In the genomic region with DNA sequence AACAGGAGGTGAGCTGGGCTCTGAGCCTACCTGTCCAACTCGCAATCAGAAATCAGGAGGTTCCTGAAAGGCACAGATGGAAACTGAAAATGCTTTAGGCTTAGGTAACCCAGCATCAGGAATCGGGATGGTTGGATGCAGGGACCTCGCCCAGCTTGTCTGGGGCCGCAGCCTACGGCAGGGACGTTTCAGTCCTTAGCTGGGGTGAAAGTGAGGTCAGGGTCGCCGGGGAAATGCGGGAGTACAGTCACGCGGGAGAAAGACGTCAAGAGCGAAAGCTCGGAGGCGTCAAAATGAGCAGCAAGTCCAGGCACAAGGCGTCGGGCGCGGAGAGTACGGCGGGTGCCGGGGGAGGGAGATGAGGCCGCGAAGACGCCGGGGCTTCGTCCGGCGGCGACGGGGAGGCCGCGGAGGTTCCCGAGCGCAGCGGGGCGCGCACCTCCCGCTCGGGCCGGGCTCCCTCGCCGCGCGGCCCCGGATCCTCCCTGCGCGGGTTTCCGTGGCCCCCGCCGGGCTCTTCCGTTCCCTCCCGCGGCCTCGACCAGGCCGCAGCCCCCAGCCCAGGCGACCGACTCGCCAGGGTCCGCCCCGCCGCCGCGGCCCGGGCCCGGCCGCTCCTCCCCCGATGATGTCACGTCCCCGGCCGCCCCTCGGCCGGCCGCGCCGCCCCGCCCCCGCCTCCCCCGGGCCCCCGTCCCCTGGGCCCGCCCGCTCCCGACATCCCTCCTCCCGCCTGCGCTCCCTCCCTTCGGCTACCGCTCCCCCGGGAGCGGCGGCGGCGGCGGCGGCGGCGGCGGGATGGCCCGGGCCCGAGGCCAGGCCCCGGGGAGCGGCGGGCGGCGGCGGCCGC, we compare ENCODE assay signal across 8 cellular contexts. TPM values are rescaled to one million over a fixed set of nuclear protein-coding genes. Genes with fewer than 3 reads are reported as not detected.
DNase-seq lines count a peak whose midpoint lies in the region; ATAC-seq, FAIRE-seq and TF ChIP-seq lines count a peak whose summit lies in the region.

A gene with protein sequence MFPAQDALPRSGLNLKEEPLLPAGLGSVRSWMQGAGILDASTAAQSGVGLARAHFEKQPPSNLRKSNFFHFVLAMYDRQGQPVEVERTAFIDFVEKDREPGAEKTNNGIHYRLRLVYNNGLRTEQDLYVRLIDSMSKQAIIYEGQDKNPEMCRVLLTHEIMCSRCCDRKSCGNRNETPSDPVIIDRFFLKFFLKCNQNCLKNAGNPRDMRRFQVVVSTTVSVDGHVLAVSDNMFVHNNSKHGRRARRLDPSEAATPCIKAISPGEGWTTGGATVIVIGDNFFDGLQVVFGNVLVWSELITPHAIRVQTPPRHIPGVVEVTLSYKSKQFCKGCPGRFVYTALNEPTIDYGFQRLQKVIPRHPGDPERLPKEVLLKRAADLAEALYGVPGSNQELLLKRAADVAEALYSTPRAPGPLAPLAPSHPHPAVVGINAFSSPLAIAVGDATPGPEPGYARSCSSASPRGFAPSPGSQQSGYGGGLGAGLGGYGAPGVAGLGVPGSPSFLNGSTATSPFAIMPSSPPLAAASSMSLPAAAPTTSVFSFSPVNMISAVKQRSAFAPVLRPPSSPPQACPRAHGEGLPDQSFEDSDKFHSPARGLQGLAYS (plus strand): TSS at position 745 of the 850 bp plus-strand sequence. CDS start 866 bp downstream, outside the sequence.

- H3K9ac ChIP-seq in HUES6 (ENCODE audit: low read length): no peak within 1 kb of the TSS
- H3K9ac ChIP-seq in endothelial cell of umbilical vein (replicated peaks; ENCODE audit: extremely low read depth, insufficient read depth, low read length): no peak within 1 kb of the TSS

- WGBS in tibial nerve, 2 donors: 11 to 13% methylated on average over 20 to 37 of the region's 106 CpGs

- peak; percentile 39 to 49 for TF ChIP-seq EP300 in tibial nerve (IDR thresholded peaks at IDR 0.05)

- H3K4me1 ChIP-seq in HUES6 (ENCODE audit: control insufficient read depth, insufficient read depth, low read length) (peaks cover 21% of the 10 kb centered on the region), endothelial cell of umbilical vein (ENCODE audit: control insufficient read depth, extremely low read depth, insufficient read depth, low read length) (peaks cover 4% of the 10 kb centered on the region), mucosa of descending colon (ENCODE audit: low read depth) (peaks cover 8% of the 10 kb centered on the region), tibial nerve (peaks cover 0 to 26% (median 3%) of the 10 kb centered on the region in 4 donors)

- H3K27ac Mint-ChIP-seq in CD4-positive, alpha-beta T cell: peak within 1 kb of the TSS; percentile 48
- peak within 1 kb of the TSS; percentile 43 for H3K27ac Mint-ChIP-seq in activated CD4-positive, alpha-beta memory T cell treated with anti-CD3 and anti-CD28 coated beads for 36 hours

- H3K9me3 Mint-ChIP-seq in CD4-positive, alpha-beta T cell: no peaks in the 10 kb centered on the region
- no peaks in the 10 kb centered on the region for H3K9me3 Mint-ChIP-seq in activated CD4-positive, alpha-beta memory T cell treated with anti-CD3 and anti-CD28 coated beads for 36 hours

- H3K27me3 Mint-ChIP-seq in CD4-positive, alpha-beta T cell: peaks cover 59% of the 10 kb centered on the region
- peaks cover 40% of the 10 kb centered on the region for H3K27me3 Mint-ChIP-seq in activated CD4-positive, alpha-beta memory T cell treated with anti-CD3 and anti-CD28 coated beads for 36 hours

- TF ChIP-seq POLR2A in endothelial cell of umbilical vein (IDR thresholded peaks at IDR 0.05; ENCODE audit: low read depth, low read length): no peak
- TF ChIP-seq POLR2A in tibial nerve (IDR thresholded peaks at IDR 0.05): peak in 1 of 2 donors; percentile 42

- H3K9me3 ChIP-seq in CD4-positive, alpha-beta T cell (ENCODE audit: control insufficient read depth, low read length): no peaks in the 10 kb centered on the region
- no peaks in the 10 kb centered on the region for H3K9me3 ChIP-seq in HUES6 (ENCODE audit: control insufficient read depth, insufficient read depth, low read depth, low read length)
- no peaks in the 10 kb centered on the region for H3K9me3 ChIP-seq in endothelial cell of umbilical vein (replicated peaks; ENCODE audit: control insufficient read depth, insufficient read depth, low read length)
- H3K9me3 ChIP-seq in mucosa of descending colon: no peaks in the 10 kb centered on the region
- no peaks in the 10 kb centered on the region for H3K9me3 ChIP-seq in tibial nerve

- dilution Hi-C loops in endothelial cell of umbilical vein (cut with MboI; ENCODE audit: extremely low pct_ligation_motif_present, low sequenced_read_pairs): no loop called here

- peak within 1 kb of the TSS; percentile 92 for H3K4me3 Mint-ChIP-seq in CD4-positive, alpha-beta T cell
- H3K4me3 Mint-ChIP-seq in activated CD4-positive, alpha-beta memory T cell treated with anti-CD3 and anti-CD28 coated beads for 36 hours: peak within 1 kb of the TSS; percentile 72

- peaks cover 26% of the 10 kb centered on the region for H3K27me3 ChIP-seq in CD4-positive, alpha-beta T cell (ENCODE audit: control insufficient read depth, insufficient read depth, low read length)
- peaks cover 90% of the 10 kb centered on the region for H3K27me3 ChIP-seq in HUES6 (ENCODE audit: control insufficient read depth, insufficient read depth, low read length)
- H3K27me3 ChIP-seq in endothelial cell of umbilical vein (ENCODE audit: control insufficient read depth in 2 of 2, insufficient read depth in 2 of 2, low read length in 2 of 2): peaks cover 40 to 62% of the 10 kb centered on the region in 2 experiments
- peaks cover 0 to 31% of the 10 kb centered on the region in 2 donors for H3K27me3 ChIP-seq in tibial nerve

- DNase-seq in CD4-positive, alpha-beta T cell: peak in 2 of 10 experiments; percentile 6 to 21
- peak; percentile 51 for DNase-seq in activated CD4-positive, alpha-beta memory T cell treated with anti-CD3 and anti-CD28 coated beads for 36 hours
- peak; percentile 31 for DNase-seq in endothelial cell of umbilical vein (ENCODE audit: low read depth, low spot score)
- peak in 1 of 3 donors; percentile 46 for DNase-seq in mucosa of descending colon
- DNase-seq in tibial nerve (ENCODE audit: low spot score in 2 of 2): peak in 1 of 2 donors; percentile 27

- BruUV-seq in endothelial cell of umbilical vein (replicated peaks; lab: Mats Ljungman, UMichigan): no TSS peak

- POLR2A ChIA-PET in CD4-positive, alpha-beta T cell (lab: Charles Lee): interaction anchor here (0.8 to 3.6 kb wide), 7 partner anchors 28 to 180 kb away, joined by 3 to 29 read pairs (median 6); a partner anchor contains a TSS
- POLR2A ChIA-PET in activated CD4-positive, alpha-beta memory T cell treated with anti-CD3 and anti-CD28 coated beads for 36 hours (lab: Charles Lee): interaction anchor here (0.6 kb wide), 2 partner anchors 32 kb away, joined by 3 read pairs; no protein-coding TSS in a partner anchor
- POLR2A ChIA-PET in endothelial cell of umbilical vein (lab: Charles Lee): interaction anchor here (1.0 kb wide), 1 partner anchor 16 kb away, joined by 3 read pairs; no protein-coding TSS in a partner anchor

- H3K4me2 ChIP-seq in endothelial cell of umbilical vein (ENCODE audit: insufficient read depth, low read length): peak within 1 kb of the TSS; percentile 20

- peaks cover 4% of the 10 kb centered on the region for H3K36me3 Mint-ChIP-seq in CD4-positive, alpha-beta T cell (ENCODE audit: low read depth)
- peaks cover 3% of the 10 kb centered on the region for H3K36me3 Mint-ChIP-seq in activated CD4-positive, alpha-beta memory T cell treated with anti-CD3 and anti-CD28 coated beads for 36 hours

- FAIRE-seq in endothelial cell of umbilical vein (lab: Jason Lieb, UNC): no peak

- CTCF ChIA-PET in CD4-positive, alpha-beta T cell (lab: Charles Lee): interaction anchor here (1.3 to 1.8 kb wide), 2 partner anchors 37 to 160 kb away, joined by 3 to 6 read pairs; no protein-coding TSS in a partner anchor
- CTCF ChIA-PET in activated CD4-positive, alpha-beta memory T cell treated with anti-CD3 and anti-CD28 coated beads for 36 hours (lab: Charles Lee): interaction anchor here (0.7 to 1.7 kb wide), 4 partner anchors 26 to 61 kb away, joined by 3 to 5 read pairs (median 3); no protein-coding TSS in a partner anchor
- CTCF ChIA-PET in endothelial cell of umbilical vein (lab: Charles Lee): interaction anchor here (0.7 to 2.4 kb wide), 5 partner anchors 18 to 160 kb away, joined by 3 to 9 read pairs (median 4); no protein-coding TSS in a partner anchor

- intact Hi-C loops in CD4-positive, alpha-beta T cell (cut with DNase I, micrococcal nuclease): no loop called here
- intact Hi-C loops in activated CD4-positive, alpha-beta memory T cell treated with anti-CD3 and anti-CD28 coated beads for 36 hours (cut with micrococcal nuclease): no loop called here
- intact Hi-C loops in endothelial cell of umbilical vein (cut with micrococcal nuclease) (no loop called here), mucosa of descending colon (cut with DNase I, micrococcal nuclease) (no loop called here)

- H3K27ac ChIP-seq in CD4-positive, alpha-beta T cell (ENCODE audit: low read depth, low read length): no peak within 1 kb of the TSS
- H3K27ac ChIP-seq in HUES6 (ENCODE audit: low read depth, low read length) (no peak within 1 kb of the TSS), endothelial cell of umbilical vein (ENCODE audit: insufficient read depth, low read depth, low read length) (no peak within 1 kb of the TSS), tibial nerve (peak within 1 kb of the TSS; percentile 77 to 88 (median 79))

- H3K36me3 ChIP-seq in HUES6 (ENCODE audit: control insufficient read depth, insufficient read depth, low read length): no peaks in the 10 kb centered on the region
- H3K36me3 ChIP-seq in endothelial cell of umbilical vein (ENCODE audit: control insufficient read depth in 2 of 2, extremely low read depth in 1 of 2, insufficient read depth in 2 of 2, low read length in 2 of 2): no peaks in the 10 kb centered on the region
- no peaks in the 10 kb centered on the region for H3K36me3 ChIP-seq in mucosa of descending colon (ENCODE audit: low read depth)
- no peaks in the 10 kb centered on the region for H3K36me3 ChIP-seq in tibial nerve

- peaks cover 2% of the 10 kb centered on the region for H4K20me1 ChIP-seq in endothelial cell of umbilical vein (replicated peaks; ENCODE audit: control insufficient read depth, extremely low read depth, insufficient read depth, low read length)

- no peak for TF ChIP-seq CTCF in CD4-positive, alpha-beta T cell (IDR thresholded peaks at IDR 0.05)
- TF ChIP-seq CTCF in endothelial cell of umbilical vein (IDR thresholded peaks at IDR 0.05; ENCODE audit: extremely low read depth in 1 of 2, insufficient read depth in 1 of 2, low read depth in 1 of 2, low read length in 2 of 2): no peak
- TF ChIP-seq CTCF in mucosa of descending colon (IDR thresholded peaks at IDR 0.05): no peak
- TF ChIP-seq CTCF in tibial nerve (IDR thresholded peaks at IDR 0.05): no peak

- H3K4me3 ChIP-seq in HUES6 (ENCODE audit: low read depth, low read length) (peak within 1 kb of the TSS; percentile 42), endothelial cell of umbilical vein (replicated peaks in 1 of 3; ENCODE audit: insufficient read depth in 1 of 3, low read depth in 1 of 3, low read length in 3 of 3) (peak within 1 kb of the TSS in 2 of 3 experiments; percentile 25 to 39), mucosa of descending colon (no peak within 1 kb of the TSS), tibial nerve (peak within 1 kb of the TSS; percentile 39 to 60 (median 48))

- peaks cover 30% of the 10 kb centered on the region for H3K4me1 Mint-ChIP-seq in CD4-positive, alpha-beta T cell (ENCODE audit: low read depth)
- H3K4me1 Mint-ChIP-seq in activated CD4-positive, alpha-beta memory T cell treated with anti-CD3 and anti-CD28 coated beads for 36 hours (ENCODE audit: low read depth): peaks cover 22% of the 10 kb centered on the region

- no peaks in the 10 kb centered on the region for H3K79me2 ChIP-seq in endothelial cell of umbilical vein (ENCODE audit: control insufficient read depth, insufficient read depth, low read length)

- H3K9me1 ChIP-seq in endothelial cell of umbilical vein (replicated peaks; ENCODE audit: control insufficient read depth, extremely low read depth, insufficient read depth, low read length): no peaks in the 10 kb centered on the region

- peak; percentile 7 for ATAC-seq in CD4-positive, alpha-beta T cell (ENCODE audit: poor library complexity)
- ATAC-seq in mucosa of descending colon: peak; percentile 26
- ATAC-seq in HG02610 (IDR thresholded peaks at IDR 0.05; ENCODE audit: unreplicated experiment): no peak
- no peak for ATAC-seq in GM18519 (IDR thresholded peaks at IDR 0.05; ENCODE audit: low FRiP score, unreplicated experiment)

- H2AFZ ChIP-seq in endothelial cell of umbilical vein (ENCODE audit: low read depth, low read length): peak within 1 kb of the TSS; percentile 54

RNA-seq across cellular contexts. Expression of the gene that starts here (rescaled TPM):
- 1 to 10 TPM; 4.2 to 5.1 TPM for total RNA-seq in CD4-positive, alpha-beta T cell
- 1 to 10 TPM; 5.9 to 6.6 TPM for total RNA-seq in activated CD4-positive, alpha-beta memory T cell treated with anti-CD3 and anti-CD28 coated beads for 36 hours
- total RNA-seq in endothelial cell of umbilical vein (3.0 and 3.4 TPM in 2 replicates), mucosa of descending colon (10 to 100 TPM in 1 of 3 donors, 1 to 10 TPM in 2; 3.6 to 53.3 (median 4.5) TPM), tibial nerve (10 to 100 TPM in 2 of 4 donors, 1 to 10 TPM in 2; 4.8 to 17.5 (median 10.4) TPM)
- 2.5 and 2.7 TPM in 2 replicates for polyA plus RNA-seq in endothelial cell of umbilical vein
- polyA plus RNA-seq in endothelial cell of umbilical vein (2011; cell fraction: cytosol; rRNA removed): 0.94 and 1.4 TPM in 2 replicates
- 7.2 and 10.3 TPM in 2 replicates for polyA plus RNA-seq in endothelial cell of umbilical vein (2011; cell fraction: nucleus; rRNA removed)
- 2.6 and 5.2 TPM in 2 replicates for polyA plus RNA-seq in endothelial cell of umbilical vein (2012)
- polyA minus RNA-seq in endothelial cell of umbilical vein: 0.70 and 2.9 TPM in 2 replicates
- polyA minus RNA-seq in endothelial cell of umbilical vein (2011; cell fraction: cytosol; rRNA and poly(A)+ RNA removed): not detected
- 2.2 and 3.8 TPM in 2 replicates for polyA minus RNA-seq in endothelial cell of umbilical vein (2011; cell fraction: nucleus; rRNA and poly(A)+ RNA removed)

Comparison
In these comparisons a context has a peak if more than half of its experiments do, and no peak if none do; other contexts are left out.
1. ATAC-seq: peak in CD4-positive, alpha-beta T cell (single experiment) and mucosa of descending colon (single experiment); none in HG02610 (single experiment) and GM18519 (single experiment).
2. H3K27ac ChIP-seq: peak in tibial nerve (4 of 4); none in CD4-positive, alpha-beta T cell (single experiment), HUES6 (single experiment) and endothelial cell of umbilical vein (single experiment).